In genomic region chr17:67628580-67629013, GRCh38 we compare ENCODE assay signal across 12 cellular contexts.
DNase-seq lines count a peak whose midpoint lies in the region; ATAC-seq and TF ChIP-seq lines count a peak whose summit lies in the region.
"Had no signal": no experiment of that assay in that cellular context is flagged by ENCODE, and none has a peak within 500 bp of the region (broad histone marks: within the 10 kb centered on the region; RNA-seq: fewer than 3 reads in every experiment).

No MANE protein-coding gene starts in this region.

- H3F3A ChIP-seq in PC-3 (ENCODE audit: low read length, unreplicated experiment): no peaks in the 10 kb centered on the region

- TF ChIP-seq POLR2A in vagina (IDR thresholded peaks at IDR 0.05): no peak

- BruUV-seq in PC-3 (replicated peaks; lab: Mats Ljungman, UMichigan): no TSS peak

- peak; percentile 69 for DNase-seq in ACHN
- DNase-seq in GM13976 (ENCODE audit: low spot score): peak; percentile 80
- DNase-seq in PC-3: no peak
- DNase-seq in glomerular visceral epithelial cell (ENCODE audit: extremely low spot score): peak; percentile 14
- no peak for DNase-seq in SW 1271 (lab: John Stamatoyannopoulos, UW)
- DNase-seq in vagina (ENCODE audit: extremely low spot score in 2 of 2): no peak
- DNase-seq in SHP77 (lab: John Stamatoyannopoulos, UW): no peak
- DNase-seq in activated CD4-positive, alpha-beta T cell treated with anti-CD3 and anti-CD28 coated beads for 48 hours: no peak
- DNase-seq: effector CD4-positive, alpha-beta T cell; T-helper 9 cell had no signal

- CTCF ChIA-PET in PC-3 (lab: Charles Lee): interaction anchor here (0.6 to 0.7 kb wide), 2 partner anchors 60 to 146 kb away, joined by 3 read pairs; no protein-coding TSS in a partner anchor

- no peak overlapping the region for H3K9ac ChIP-seq in PC-3 (ENCODE audit: low read length)

- H3K4me1 ChIP-seq in PC-3 (ENCODE audit: insufficient read depth, low read length): no peaks in the 10 kb centered on the region
- H3K4me1 ChIP-seq in vagina: no peaks in the 10 kb centered on the region

- peak; percentile 48 for ATAC-seq in PC-3

- H3K27ac ChIP-seq in PC-3 (ENCODE audit: low read length): no peak overlapping the region
- H3K27ac ChIP-seq in vagina: no peak overlapping the region
- H3K27ac ChIP-seq: neutrophil, thoracic aorta had no signal

- H4K20me1 ChIP-seq in PC-3 (ENCODE audit: low read length): no peaks in the 10 kb centered on the region

- H3K36me3 ChIP-seq in PC-3 (ENCODE audit: low read depth, low read length): no peaks in the 10 kb centered on the region
- no peaks in the 10 kb centered on the region for H3K36me3 ChIP-seq in vagina
- H3K36me3 ChIP-seq: thoracic aorta had no signal

- no peak overlapping the region for H2AFZ ChIP-seq in PC-3 (ENCODE audit: low read length)

- no peak overlapping the region for H3K4me3 ChIP-seq in PC-3 (ENCODE audit: low read length)
- no peak overlapping the region for H3K4me3 ChIP-seq in vagina
- H3K4me3 ChIP-seq: thoracic aorta had no signal

- POLR2A ChIA-PET in PC-3 (lab: Charles Lee; ENCODE audit: unreplicated experiment): no interaction called here

- no peaks in the 10 kb centered on the region for H3K9me2 ChIP-seq in PC-3 (replicated peaks; ENCODE audit: low read length)

- H3K9me3 ChIP-seq in PC-3 (ENCODE audit: low read length): no peaks in the 10 kb centered on the region
- no peaks in the 10 kb centered on the region for H3K9me3 ChIP-seq in vagina
- H3K9me3 ChIP-seq: neutrophil, thoracic aorta had no signal

- in situ Hi-C loops in ACHN (cut with HindIII; ENCODE audit: low pct_ligation_motif_present, low pct_unique_long_range_greater_than_20kb, low sequenced_read_pairs) (no loop called here), GM13976 (cut with MboI; ENCODE audit: low sequenced_read_pairs, unreplicated experiment) (no loop called here)

- H3K27me3 ChIP-seq in PC-3 (ENCODE audit: low read length) (no peaks in the 10 kb centered on the region), vagina (no peaks in the 10 kb centered on the region)
- H3K27me3 ChIP-seq: neutrophil had no signal

- no peaks in the 10 kb centered on the region for H3K79me2 ChIP-seq in PC-3 (ENCODE audit: low read length)

- TF ChIP-seq CTCF in GM13976 (IDR thresholded peaks at IDR 0.05; ENCODE audit: borderline replicate concordance, control extremely low read depth, extremely low read depth, insufficient read depth, missing control alignments) (peak; percentile 21), PC-3 (conservative IDR thresholded peaks at IDR 0.05; ENCODE audit: low read depth, low read length) (peak; percentile 59), vagina (IDR thresholded peaks at IDR 0.05) (no peak)

- intact Hi-C loops in PC-3 (cut with micrococcal nuclease) (no loop called here), vagina (cut with DNase I) (no loop called here)

- H3K4me2 ChIP-seq in PC-3 (ENCODE audit: low read length): no peak overlapping the region

Comparison
In these comparisons a context has a peak if more than half of its experiments do, and no peak if none do; other contexts are left out.
1. DNase-seq: peak in ACHN (single experiment), GM13976 (single experiment) and glomerular visceral epithelial cell (single experiment); none in PC-3 (single experiment), SW 1271 (0 of 2), vagina (0 of 2), SHP77 (0 of 2) and activated CD4-positive, alpha-beta T cell treated with anti-CD3 and anti-CD28 coated beads for 48 hours (single experiment).
2. CTCF ChIP-seq: peak in GM13976 (single experiment) and PC-3 (single experiment); none in vagina (0 of 3).